Comparison of ENCODE assay signal across 23 cellular contexts in the genomic region with DNA sequence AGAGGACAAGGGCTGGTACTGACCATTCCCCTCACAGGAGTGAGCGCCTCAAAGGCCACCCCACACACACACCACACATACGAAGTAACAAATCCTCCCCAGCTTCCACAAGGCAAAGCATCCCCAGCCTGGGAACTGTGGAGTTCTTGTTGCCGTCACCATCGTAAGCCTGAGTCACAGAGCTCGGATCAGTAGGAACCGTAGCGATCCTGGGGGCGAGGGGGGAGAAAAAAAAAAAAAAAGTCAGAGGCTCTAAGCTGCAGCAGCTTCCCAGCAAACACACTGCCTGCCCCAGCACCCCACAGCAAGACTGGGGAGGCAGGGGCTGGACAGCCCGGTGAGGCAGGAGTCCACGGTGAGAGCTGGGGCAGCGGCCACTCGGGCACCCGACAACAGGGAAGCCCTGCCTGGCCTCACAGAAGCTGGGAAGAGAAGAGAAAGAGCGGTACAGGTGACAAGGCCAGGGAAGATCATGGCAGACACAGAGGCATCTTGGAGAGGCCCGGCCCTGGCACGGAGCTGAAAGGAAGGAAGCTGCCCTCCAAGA. TPM values are rescaled to one million over a fixed set of nuclear protein-coding genes. Genes with fewer than 3 reads are reported as not detected.
"Had no signal": no experiment of that assay in that cellular context is flagged by ENCODE, and none has a peak within 500 bp of the region (broad histone marks: within the 10 kb centered on the region; RNA-seq: fewer than 3 reads in every experiment).

No MANE protein-coding gene starts in this region.

- H3K9ac ChIP-seq: KMS-11 had no signal

- H3K4me1 Mint-ChIP-seq: activated naive CD4-positive, alpha-beta T cell treated with anti-CD3 and anti-CD28 coated beads, Interleukin-2, amount 10 ng/mL, durations not matched to agents 7 days and 5 days; activated naive CD8-positive, alpha-beta T cell treated with anti-CD3 and anti-CD28 coated beads, Interleukin-2, amount 10 ng/mL, durations not matched to agents 7 days and 5 days; IgD-negative memory B cell had no signal

- H3K4me2 ChIP-seq: KMS-11 had no signal

- H3K27me3 ChIP-seq: adrenal gland, Peyer's patch had no signal

- H3K9me3 Mint-ChIP-seq: activated naive CD4-positive, alpha-beta T cell treated with anti-CD3 and anti-CD28 coated beads, Interleukin-2, amount 10 ng/mL, durations not matched to agents 7 days and 5 days; activated naive CD8-positive, alpha-beta T cell treated with anti-CD3 and anti-CD28 coated beads, Interleukin-2, amount 10 ng/mL, durations not matched to agents 7 days and 5 days; activated T-cell treated with anti-CD3 and anti-CD28 coated beads, Interleukin-2, amount 50 U/mL, for 72 hours; activated T-helper 2 cell treated with anti-CD3 and anti-CD28 coated beads, Interferon-gamma antibody, Interleukin-2, Interleukin-4, amounts not matched to agents 10 μg/mL and 5 μg/mL and 100 μg/mL, durations not matched to agents 14 hours and 24 hours and 36 hours; IgD-negative memory B cell; T-helper 1 cell treated with Interleukin-12 subunit alpha and Interleukin-12 subunit beta and Interleukin-4 antibody, amounts not matched to agents 30 μg/mL and 1 μg/mL, for 36 hours; WTC11 had no signal

- H3K36me3 Mint-ChIP-seq: activated naive CD8-positive, alpha-beta T cell treated with anti-CD3 and anti-CD28 coated beads, Interleukin-2, amount 10 ng/mL, durations not matched to agents 7 days and 5 days; IgD-negative memory B cell had no signal

- H3K27ac ChIP-seq: adrenal gland, KMS-11, Peyer's patch had no signal

- H3K4me1 ChIP-seq: Peyer's patch had no signal

- H3K27me3 Mint-ChIP-seq: activated naive CD4-positive, alpha-beta T cell treated with anti-CD3 and anti-CD28 coated beads, Interleukin-2, amount 10 ng/mL, durations not matched to agents 7 days and 5 days; activated naive CD8-positive, alpha-beta T cell treated with anti-CD3 and anti-CD28 coated beads, Interleukin-2, amount 10 ng/mL, durations not matched to agents 7 days and 5 days; IgD-negative memory B cell had no signal

- H3K4me3 Mint-ChIP-seq: activated naive CD4-positive, alpha-beta T cell treated with anti-CD3 and anti-CD28 coated beads, Interleukin-2, amount 10 ng/mL, durations not matched to agents 7 days and 5 days; activated naive CD8-positive, alpha-beta T cell treated with anti-CD3 and anti-CD28 coated beads, Interleukin-2, amount 10 ng/mL, durations not matched to agents 7 days and 5 days; activated T-cell treated with anti-CD3 and anti-CD28 coated beads, Interleukin-2, amount 50 U/mL, for 72 hours; IgD-negative memory B cell; T-helper 1 cell treated with Interleukin-12 subunit alpha and Interleukin-12 subunit beta and Interleukin-4 antibody, amounts not matched to agents 30 μg/mL and 1 μg/mL, for 36 hours; WTC11 had no signal

- H3K9me3 ChIP-seq: adrenal gland, Peyer's patch had no signal

- ATAC-seq: activated T-cell treated with anti-CD3 and anti-CD28 coated beads, Interleukin-2, amount 50 U/mL, for 72 hours; WTC11 had no signal

- H3K4me3 ChIP-seq: adrenal gland, Peyer's patch had no signal

- H3K27ac Mint-ChIP-seq: activated naive CD4-positive, alpha-beta T cell treated with anti-CD3 and anti-CD28 coated beads, Interleukin-2, amount 10 ng/mL, durations not matched to agents 7 days and 5 days; activated naive CD8-positive, alpha-beta T cell treated with anti-CD3 and anti-CD28 coated beads, Interleukin-2, amount 10 ng/mL, durations not matched to agents 7 days and 5 days; activated T-cell treated with anti-CD3 and anti-CD28 coated beads, Interleukin-2, amount 50 U/mL, for 72 hours; activated T-helper 2 cell treated with anti-CD3 and anti-CD28 coated beads, Interferon-gamma antibody, Interleukin-2, Interleukin-4, amounts not matched to agents 10 μg/mL and 5 μg/mL and 100 μg/mL, durations not matched to agents 14 hours and 24 hours and 36 hours; IgD-negative memory B cell; T-helper 1 cell treated with Interleukin-12 subunit alpha and Interleukin-12 subunit beta and Interleukin-4 antibody, amounts not matched to agents 30 μg/mL and 1 μg/mL, for 36 hours; WTC11 had no signal

- DNase-seq: activated CD4-positive, alpha-beta T cell treated with anti-CD3 and anti-CD28 coated beads for 48 hours; activated CD4-positive, alpha-beta T cell treated with anti-CD3 and anti-CD28 coated beads, Interleukin-2, amount 50 U/mL, for 48 hours; activated CD4-positive, CD25-positive, alpha-beta regulatory T cell treated with anti-CD3 and anti-CD28 coated beads, Interleukin-2, amount 50 U/mL, for 72 hours; activated gamma-delta T cell treated with Interleukin-2 at 50 U/mL for 16 hours; activated naive CD4-positive, alpha-beta T cell treated with anti-CD3 and anti-CD28 coated beads, Interleukin-2, amount 10 ng/mL, durations not matched to agents 7 days and 5 days; activated naive CD8-positive, alpha-beta T cell treated with anti-CD3 and anti-CD28 coated beads, Interleukin-2, amount 10 ng/mL, durations not matched to agents 7 days and 5 days; activated T-cell treated with anti-CD3 and anti-CD28 coated beads, Interleukin-2, amount 50 U/mL, for 72 hours; adrenal gland; anterior cingulate cortex; NCI-H1092; NCI-H1417; NCI-H1930; NCI-H510A treated with DMSO at 0.1 percent for 48 hours; NCI-H69; NK-92 treated with Interleukin-12 subunit alpha and Interleukin-12 subunit beta, amount 100 ng/mL, for 24 hours; Peyer's patch; SHP77 treated with DMSO at 0.1 percent for 48 hours; T-helper 9 cell had no signal

RNA-seq across cellular contexts. Expression of a gene that starts 20.9 kb away (rescaled TPM):
- polyA plus RNA-seq: IgD-negative memory B cell had no signal
